Comparison of ENCODE assay signal across 1 cellular context in the genomic region with DNA sequence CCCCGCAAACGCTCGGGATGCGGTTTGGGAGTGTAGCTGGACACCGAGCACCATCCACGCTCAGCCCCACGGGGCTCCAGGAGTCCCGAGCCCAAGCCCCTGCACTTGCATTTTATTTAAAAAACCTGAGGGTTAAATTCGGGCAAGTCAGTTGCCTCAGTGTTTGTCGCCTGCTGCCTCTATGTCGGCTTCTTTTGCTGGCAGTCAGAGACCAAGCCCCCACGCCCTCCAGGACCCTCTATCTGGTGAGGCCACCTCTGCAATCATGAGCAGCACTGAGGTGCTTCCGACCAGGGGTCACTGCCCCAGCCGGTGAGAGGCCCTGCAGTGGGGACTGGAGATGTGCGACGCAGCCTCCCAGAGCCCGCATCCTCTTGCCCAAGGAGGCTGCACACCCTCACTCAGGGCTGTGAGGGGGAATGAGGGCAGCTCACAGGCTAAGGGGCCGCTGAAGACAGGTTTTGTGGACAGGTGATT.
TF ChIP-seq lines count a peak whose summit lies in the region.

No MANE protein-coding gene starts in this region.

TF ChIP-seq in WTC11, 78 proteins besides CTCF, POLR2A, EP300 and RAD21 (continued from another document):
- TF ChIP-seq ZNF281 (CRISPR knock-in tag; IDR thresholded peaks at IDR 0.05) (no peak), SP1 (CRISPR knock-in tag; conservative IDR thresholded peaks at IDR 0.05) (no peak), PREB (CRISPR knock-in tag; IDR thresholded peaks at IDR 0.05; ENCODE audit: borderline replicate concordance) (no peak), NFATC4 (CRISPR knock-in tag; IDR thresholded peaks at IDR 0.05) (no peak), HMGA2 (CRISPR knock-in tag; IDR thresholded peaks at IDR 0.05) (no peak), ZMAT4 (CRISPR knock-in tag; IDR thresholded peaks at IDR 0.05) (no peak), ZNF263 (CRISPR knock-in tag; IDR thresholded peaks at IDR 0.05; ENCODE audit: low read depth) (no peak), TCF7 (CRISPR knock-in tag; IDR thresholded peaks at IDR 0.05; ENCODE audit: low read depth) (no peak)
